In the genomic region with DNA sequence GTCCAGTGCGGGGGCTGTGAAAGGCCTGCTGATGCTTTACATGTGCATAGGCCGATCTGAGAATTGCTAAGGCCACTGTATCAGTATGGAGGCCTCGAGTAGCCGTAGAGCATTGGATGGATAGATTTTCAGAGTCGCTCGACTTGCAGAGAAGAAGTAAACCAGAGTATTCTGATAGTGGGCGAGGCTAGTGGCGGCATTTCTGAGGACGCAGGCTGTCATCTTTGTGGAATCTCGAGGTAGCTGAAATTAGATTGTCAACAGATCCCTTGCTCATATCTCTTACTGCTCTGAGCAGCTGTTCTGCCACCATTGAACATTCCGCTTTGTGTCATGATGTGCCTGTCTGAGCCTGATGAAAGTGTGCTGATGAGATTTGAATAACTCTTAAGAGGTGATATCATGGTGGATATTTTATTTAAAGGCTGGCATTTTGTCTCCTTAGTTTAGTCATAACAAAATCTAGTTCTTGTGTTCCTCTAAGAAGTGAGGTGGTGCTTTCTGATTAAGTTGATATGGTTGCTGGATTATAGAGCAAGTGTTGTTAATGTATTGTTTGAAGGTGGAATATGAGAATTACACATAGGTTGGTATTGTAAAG, we compare ENCODE assay signal across 8 cellular contexts. TPM values are rescaled to one million over a fixed set of nuclear protein-coding genes. Genes with fewer than 3 reads are reported as not detected.
DNase-seq lines count a peak whose midpoint lies in the region; ATAC-seq and TF ChIP-seq lines count a peak whose summit lies in the region.

No MANE protein-coding gene starts in this region.

- H3K4me3 Mint-ChIP-seq in brain = peak overlapping the region; percentile 90 to 99 (median 96)

- no peak for TF ChIP-seq EP300 in tibial nerve (IDR thresholded peaks at IDR 0.05)

- H3K4me1 ChIP-seq in liver (ENCODE audit: control insufficient read depth in 4 of 4, insufficient read depth in 4 of 4, low read length in 3 of 4) (peaks cover 4 to 33% (median 22%) of the 10 kb centered on the region in 4 donors), tibial nerve (peaks cover 0 to 55% (median 28%) of the 10 kb centered on the region in 4 donors)

- DNase-seq in DMS79 treated with DMSO at 0.1 percent for 48 hours (lab: John Stamatoyannopoulos, UW) (peak; percentile 79), NB4 (ENCODE audit: low read depth) (no peak), tibial nerve (ENCODE audit: low spot score in 2 of 2) (no peak), COR-L47 (lab: John Stamatoyannopoulos, UW) (no peak)

- H3K9me3 Mint-ChIP-seq in brain = no peaks in the 10 kb centered on the region

- H3K4me3 ChIP-seq in NB4 (ENCODE audit: low read depth, low read length) (peak overlapping the region; percentile 60), liver (ENCODE audit: low read depth in 1 of 3, low read length in 3 of 3) (peak overlapping the region in 2 of 3 donors; percentile 92 to 100), tibial nerve (peak overlapping the region; percentile 75 to 97 (median 90))

- H3K27me3 ChIP-seq in liver (ENCODE audit: control insufficient read depth in 4 of 4, insufficient read depth in 4 of 4, low read length in 3 of 4) (no peaks in the 10 kb centered on the region), tibial nerve (no peaks in the 10 kb centered on the region)

- H3K9me3 ChIP-seq in liver (ENCODE audit: control insufficient read depth in 4 of 4, low read length in 3 of 4) = no peaks in the 10 kb centered on the region
- H3K9me3 ChIP-seq in tibial nerve = no peaks in the 10 kb centered on the region

- H3K27ac Mint-ChIP-seq in brain = peak overlapping the region; percentile 94 to 100 (median 98)

- no peak for TF ChIP-seq CTCF in NB4 (IDR thresholded peaks at IDR 0.05; ENCODE audit: low read depth, low read length)
- no peak for TF ChIP-seq CTCF in brain (conservative IDR thresholded peaks at IDR 0.05)
- TF ChIP-seq CTCF in liver (IDR thresholded peaks at IDR 0.05; ENCODE audit: low read depth, low read length, missing input control) = no peak
- no peak for TF ChIP-seq CTCF in tibial nerve (IDR thresholded peaks at IDR 0.05)

- ATAC-seq in HG03135 (IDR thresholded peaks at IDR 0.05; ENCODE audit: unreplicated experiment) (no peak), GM18868 (IDR thresholded peaks at IDR 0.05; ENCODE audit: unreplicated experiment) (no peak)

- peaks cover 16% of the 10 kb centered on the region for H3K36me3 Mint-ChIP-seq in brain

- peak overlapping the region; percentile 92 to 99 for H3K27ac ChIP-seq in liver (ENCODE audit: low read depth in 1 of 2, low read length in 2 of 2)
- peak overlapping the region; percentile 95 to 100 (median 98) for H3K27ac ChIP-seq in tibial nerve

- no peak for TF ChIP-seq RAD21 in liver (IDR thresholded peaks at IDR 0.05)

- peaks cover 13% of the 10 kb centered on the region for H3K27me3 Mint-ChIP-seq in brain

- TF ChIP-seq POLR2A in NB4 (IDR thresholded peaks at IDR 0.05; ENCODE audit: extremely low read depth, insufficient read length) = no peak
- no peak for TF ChIP-seq POLR2A in tibial nerve (IDR thresholded peaks at IDR 0.05)

- peaks cover 0 to 3% (median 0%) of the 10 kb centered on the region in 4 donors for H3K36me3 ChIP-seq in liver (ENCODE audit: control insufficient read depth in 4 of 4, insufficient read depth in 3 of 4, low read depth in 1 of 4, low read length in 3 of 4)
- H3K36me3 ChIP-seq in tibial nerve = no peaks in the 10 kb centered on the region

- 55% methylated on average over 11 of the region's 11 CpGs for whole genome bisulfite sequencing in liver
- WGBS in tibial nerve, 2 donors = 13 to 15% methylated on average over 11 of the region's 11 CpGs

- peaks cover 61% of the 10 kb centered on the region for H3K4me1 Mint-ChIP-seq in brain

- H3K9ac ChIP-seq in liver (ENCODE audit: low read depth in 1 of 2, low read length in 2 of 2) = peak overlapping the region in 1 of 2 donors; percentile 0

TF ChIP-seq in liver, 16 proteins besides CTCF, POLR2A, EP300 and RAD21:
- TF ChIP-seq REST (IDR thresholded peaks at IDR 0.05) = no peak
- no peak for TF ChIP-seq HNF4A (conservative IDR thresholded peaks at IDR 0.05)
TF ChIP-seq in liver: peak in this region for 0.

RNA-seq across cellular contexts. Expression of gene KIF1B, which starts 1.5 kb away (rescaled TPM):
- 87.7 TPM for polyA plus RNA-seq in brain (ENCODE audit: insufficient read depth, low read depth, low replicate concordance)
- total RNA-seq in liver = 10 to 100 TPM in 1 of 2 donors, 1 to 10 TPM in 1; 8.8 to 40.9 TPM
- polyA plus RNA-seq in liver = 1 to 10 TPM; 8.4 to 8.9 TPM
- 10 to 100 TPM; 50.6 to 76.2 (median 66.0) TPM for total RNA-seq in tibial nerve
